ENCODE assay signal across 1 cellular context in the genomic region with DNA sequence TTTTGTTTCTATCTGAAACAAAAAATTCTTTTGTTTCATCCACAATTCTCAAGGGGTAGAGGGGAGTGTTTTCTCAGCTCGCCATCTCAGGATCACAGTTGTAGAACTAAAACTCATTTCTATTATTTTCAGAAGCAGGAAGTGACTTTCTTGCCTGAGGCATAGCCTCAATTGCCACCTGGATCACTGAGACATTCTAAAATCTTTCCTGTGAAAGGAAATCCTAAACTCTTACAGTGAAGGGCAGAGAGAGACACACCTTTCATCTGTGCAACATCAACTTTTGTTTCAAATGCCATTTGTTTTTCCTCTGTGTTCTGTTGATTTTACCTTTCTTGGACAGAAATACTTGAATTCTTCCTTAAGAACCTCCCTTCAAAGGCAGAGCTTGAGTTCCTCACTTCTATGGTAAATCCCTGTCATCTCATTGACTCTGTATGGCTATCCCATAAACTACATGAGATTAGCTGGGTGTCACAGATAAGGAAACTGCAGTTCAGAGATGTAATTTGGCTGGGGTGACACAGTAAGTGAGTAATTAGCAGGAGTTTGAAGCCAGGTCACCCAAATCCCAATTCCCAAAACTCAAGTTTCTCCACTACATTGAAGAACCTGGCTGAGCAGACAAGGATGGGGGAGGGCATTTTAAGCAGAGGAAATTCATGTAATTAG.
TF ChIP-seq lines count a peak whose summit lies in the region.

No MANE protein-coding gene starts in this region.

TF ChIP-seq in K562, 482 proteins besides CTCF, POLR2A, EP300 and RAD21 (continued from another document and continues in another):
- TF ChIP-seq PURB (CRISPR knock-in tag; IDR thresholded peaks at IDR 0.05; ENCODE audit: low read depth) (no peak), ZNF589 (CRISPR knock-in tag; IDR thresholded peaks at IDR 0.05; ENCODE audit: low read depth) (0 out of 2 replicates have a peak, but pooled peaks have one; percentile 47), STAT5A (IDR thresholded peaks at IDR 0.05; ENCODE audit: borderline replicate concordance, low read length) (peak; percentile 67; the same call in 1 of the 2 replicates), RFX7 (CRISPR knock-in tag; IDR thresholded peaks at IDR 0.05) (no peak), POLR2AphosphoS5 (IDR thresholded peaks at IDR 0.05; ENCODE audit: control insufficient read depth, insufficient read depth, low read depth, low read length) (peak; percentile 71), MTA2 (IDR thresholded peaks at IDR 0.05; ENCODE audit: low read depth) (peak; percentile 82), TRIM24 (IDR thresholded peaks at IDR 0.05) (0 out of 4 replicates have a peak, but pooled peaks of 1 of the 2 experiments have one; percentile 23), PML (IDR thresholded peaks at IDR 0.05; ENCODE audit: low read length) (peak; percentile 63; the same call in 1 of the 2 replicates), DMBX1 (CRISPR knock-in tag; IDR thresholded peaks at IDR 0.05; ENCODE audit: borderline replicate concordance) (peak; percentile 50; the same call in 1 of the 2 replicates), U2AF1 (optimal IDR thresholded peaks at IDR 0.05; ENCODE audit: low read depth, low read length) (no peak), DPF2 (IDR thresholded peaks at IDR 0.05) (peak; percentile 85), FOXM1 (IDR thresholded peaks at IDR 0.05; ENCODE audit: low read depth) (peak; percentile 48; the same call in 1 of the 2 replicates), FOXM1 (CRISPR knock-in tag; IDR thresholded peaks at IDR 0.05; ENCODE audit: low read depth) (no peak), ZNF444 (CRISPR knock-in tag; IDR thresholded peaks at IDR 0.05) (no peak), ZNF175 (CRISPR knock-in tag; IDR thresholded peaks at IDR 0.05; ENCODE audit: low read depth) (no peak), OTX1 (CRISPR knock-in tag; IDR thresholded peaks at IDR 0.05) (no peak), MYNN (IDR thresholded peaks at IDR 0.05) (no peak), MYNN (CRISPR knock-in tag; IDR thresholded peaks at IDR 0.05) (no peak), GATAD2A (IDR thresholded peaks at IDR 0.05) (no peak), ZKSCAN8 (CRISPR knock-in tag; IDR thresholded peaks at IDR 0.05) (no peak), ZNF311 (CRISPR knock-in tag; IDR thresholded peaks at IDR 0.05) (no peak), CHD1 (IDR thresholded peaks at IDR 0.05; ENCODE audit: low read length) (no peak), NFIC (IDR thresholded peaks at IDR 0.05) (peak; percentile 55), ZNF766 (CRISPR knock-in tag; conservative IDR thresholded peaks at IDR 0.05) (0 out of 2 replicates have a peak, but pooled peaks have one; percentile 48), NCOA1 (IDR thresholded peaks at IDR 0.05; ENCODE audit: low read depth) (0 out of 2 replicates have a peak, but pooled peaks have one; percentile 19), TCF3 (CRISPR knock-in tag; IDR thresholded peaks at IDR 0.05) (peak; percentile 92), NCOR1 (IDR thresholded peaks at IDR 0.05) (peak; percentile 81), SMAD4 (CRISPR knock-in tag; conservative IDR thresholded peaks at IDR 0.05) (0 out of 2 replicates have a peak, but pooled peaks have one; percentile 31), HDAC8 (tag; IDR thresholded peaks at IDR 0.05) (no peak), EHMT2 (IDR thresholded peaks at IDR 0.05) (0 out of 2 replicates have a peak, but pooled peaks have one; percentile 15), FOSL1 (tag; conservative IDR thresholded peaks at IDR 0.05) (peak; percentile 69)
- TF ChIP-seq, protein P1, sequence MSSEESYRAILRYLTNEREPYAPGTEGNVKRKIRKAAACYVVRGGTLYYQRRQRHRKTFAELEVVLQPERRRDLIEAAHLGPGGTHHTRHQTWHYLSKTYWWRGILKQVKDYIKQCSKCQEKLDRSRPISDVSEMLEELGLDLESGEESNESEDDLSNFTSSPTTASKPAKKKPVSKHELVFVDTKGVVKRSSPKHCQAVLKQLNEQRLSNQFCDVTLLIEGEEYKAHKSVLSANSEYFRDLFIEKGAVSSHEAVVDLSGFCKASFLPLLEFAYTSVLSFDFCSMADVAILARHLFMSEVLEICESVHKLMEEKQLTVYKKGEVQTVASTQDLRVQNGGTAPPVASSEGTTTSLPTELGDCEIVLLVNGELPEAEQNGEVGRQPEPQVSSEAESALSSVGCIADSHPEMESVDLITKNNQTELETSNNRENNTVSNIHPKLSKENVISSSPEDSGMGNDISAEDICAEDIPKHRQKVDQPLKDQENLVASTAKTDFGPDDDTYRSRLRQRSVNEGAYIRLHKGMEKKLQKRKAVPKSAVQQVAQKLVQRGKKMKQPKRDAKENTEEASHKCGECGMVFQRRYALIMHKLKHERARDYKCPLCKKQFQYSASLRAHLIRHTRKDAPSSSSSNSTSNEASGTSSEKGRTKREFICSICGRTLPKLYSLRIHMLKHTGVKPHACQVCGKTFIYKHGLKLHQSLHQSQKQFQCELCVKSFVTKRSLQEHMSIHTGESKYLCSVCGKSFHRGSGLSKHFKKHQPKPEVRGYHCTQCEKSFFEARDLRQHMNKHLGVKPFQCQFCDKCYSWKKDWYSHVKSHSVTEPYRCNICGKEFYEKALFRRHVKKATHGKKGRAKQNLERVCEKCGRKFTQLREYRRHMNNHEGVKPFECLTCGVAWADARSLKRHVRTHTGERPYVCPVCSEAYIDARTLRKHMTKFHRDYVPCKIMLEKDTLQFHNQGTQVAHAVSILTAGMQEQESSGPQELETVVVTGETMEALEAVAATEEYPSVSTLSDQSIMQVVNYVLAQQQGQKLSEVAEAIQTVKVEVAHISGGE (CRISPR knock-in tag; IDR thresholded peaks at IDR 0.05) = no peak
- TF ChIP-seq, protein P2, sequence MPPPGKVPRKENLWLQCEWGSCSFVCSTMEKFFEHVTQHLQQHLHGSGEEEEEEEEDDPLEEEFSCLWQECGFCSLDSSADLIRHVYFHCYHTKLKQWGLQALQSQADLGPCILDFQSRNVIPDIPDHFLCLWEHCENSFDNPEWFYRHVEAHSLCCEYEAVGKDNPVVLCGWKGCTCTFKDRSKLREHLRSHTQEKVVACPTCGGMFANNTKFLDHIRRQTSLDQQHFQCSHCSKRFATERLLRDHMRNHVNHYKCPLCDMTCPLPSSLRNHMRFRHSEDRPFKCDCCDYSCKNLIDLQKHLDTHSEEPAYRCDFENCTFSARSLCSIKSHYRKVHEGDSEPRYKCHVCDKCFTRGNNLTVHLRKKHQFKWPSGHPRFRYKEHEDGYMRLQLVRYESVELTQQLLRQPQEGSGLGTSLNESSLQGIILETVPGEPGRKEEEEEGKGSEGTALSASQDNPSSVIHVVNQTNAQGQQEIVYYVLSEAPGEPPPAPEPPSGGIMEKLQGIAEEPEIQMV (tag; conservative IDR thresholded peaks at IDR 0.05; ENCODE audit: low read depth) = no peak
- TF ChIP-seq, protein P3, sequence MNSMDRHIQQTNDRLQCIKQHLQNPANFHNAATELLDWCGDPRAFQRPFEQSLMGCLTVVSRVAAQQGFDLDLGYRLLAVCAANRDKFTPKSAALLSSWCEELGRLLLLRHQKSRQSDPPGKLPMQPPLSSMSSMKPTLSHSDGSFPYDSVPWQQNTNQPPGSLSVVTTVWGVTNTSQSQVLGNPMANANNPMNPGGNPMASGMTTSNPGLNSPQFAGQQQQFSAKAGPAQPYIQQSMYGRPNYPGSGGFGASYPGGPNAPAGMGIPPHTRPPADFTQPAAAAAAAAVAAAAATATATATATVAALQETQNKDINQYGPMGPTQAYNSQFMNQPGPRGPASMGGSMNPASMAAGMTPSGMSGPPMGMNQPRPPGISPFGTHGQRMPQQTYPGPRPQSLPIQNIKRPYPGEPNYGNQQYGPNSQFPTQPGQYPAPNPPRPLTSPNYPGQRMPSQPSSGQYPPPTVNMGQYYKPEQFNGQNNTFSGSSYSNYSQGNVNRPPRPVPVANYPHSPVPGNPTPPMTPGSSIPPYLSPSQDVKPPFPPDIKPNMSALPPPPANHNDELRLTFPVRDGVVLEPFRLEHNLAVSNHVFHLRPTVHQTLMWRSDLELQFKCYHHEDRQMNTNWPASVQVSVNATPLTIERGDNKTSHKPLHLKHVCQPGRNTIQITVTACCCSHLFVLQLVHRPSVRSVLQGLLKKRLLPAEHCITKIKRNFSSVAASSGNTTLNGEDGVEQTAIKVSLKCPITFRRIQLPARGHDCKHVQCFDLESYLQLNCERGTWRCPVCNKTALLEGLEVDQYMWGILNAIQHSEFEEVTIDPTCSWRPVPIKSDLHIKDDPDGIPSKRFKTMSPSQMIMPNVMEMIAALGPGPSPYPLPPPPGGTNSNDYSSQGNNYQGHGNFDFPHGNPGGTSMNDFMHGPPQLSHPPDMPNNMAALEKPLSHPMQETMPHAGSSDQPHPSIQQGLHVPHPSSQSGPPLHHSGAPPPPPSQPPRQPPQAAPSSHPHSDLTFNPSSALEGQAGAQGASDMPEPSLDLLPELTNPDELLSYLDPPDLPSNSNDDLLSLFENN (IDR thresholded peaks at IDR 0.05; ENCODE audit: low read depth in 2 of 2, low read length in 2 of 2) = 0 out of 4 replicates have a peak, but pooled peaks of 1 of the 2 experiments have one; percentile 53
- TF ChIP-seq, protein P4, sequence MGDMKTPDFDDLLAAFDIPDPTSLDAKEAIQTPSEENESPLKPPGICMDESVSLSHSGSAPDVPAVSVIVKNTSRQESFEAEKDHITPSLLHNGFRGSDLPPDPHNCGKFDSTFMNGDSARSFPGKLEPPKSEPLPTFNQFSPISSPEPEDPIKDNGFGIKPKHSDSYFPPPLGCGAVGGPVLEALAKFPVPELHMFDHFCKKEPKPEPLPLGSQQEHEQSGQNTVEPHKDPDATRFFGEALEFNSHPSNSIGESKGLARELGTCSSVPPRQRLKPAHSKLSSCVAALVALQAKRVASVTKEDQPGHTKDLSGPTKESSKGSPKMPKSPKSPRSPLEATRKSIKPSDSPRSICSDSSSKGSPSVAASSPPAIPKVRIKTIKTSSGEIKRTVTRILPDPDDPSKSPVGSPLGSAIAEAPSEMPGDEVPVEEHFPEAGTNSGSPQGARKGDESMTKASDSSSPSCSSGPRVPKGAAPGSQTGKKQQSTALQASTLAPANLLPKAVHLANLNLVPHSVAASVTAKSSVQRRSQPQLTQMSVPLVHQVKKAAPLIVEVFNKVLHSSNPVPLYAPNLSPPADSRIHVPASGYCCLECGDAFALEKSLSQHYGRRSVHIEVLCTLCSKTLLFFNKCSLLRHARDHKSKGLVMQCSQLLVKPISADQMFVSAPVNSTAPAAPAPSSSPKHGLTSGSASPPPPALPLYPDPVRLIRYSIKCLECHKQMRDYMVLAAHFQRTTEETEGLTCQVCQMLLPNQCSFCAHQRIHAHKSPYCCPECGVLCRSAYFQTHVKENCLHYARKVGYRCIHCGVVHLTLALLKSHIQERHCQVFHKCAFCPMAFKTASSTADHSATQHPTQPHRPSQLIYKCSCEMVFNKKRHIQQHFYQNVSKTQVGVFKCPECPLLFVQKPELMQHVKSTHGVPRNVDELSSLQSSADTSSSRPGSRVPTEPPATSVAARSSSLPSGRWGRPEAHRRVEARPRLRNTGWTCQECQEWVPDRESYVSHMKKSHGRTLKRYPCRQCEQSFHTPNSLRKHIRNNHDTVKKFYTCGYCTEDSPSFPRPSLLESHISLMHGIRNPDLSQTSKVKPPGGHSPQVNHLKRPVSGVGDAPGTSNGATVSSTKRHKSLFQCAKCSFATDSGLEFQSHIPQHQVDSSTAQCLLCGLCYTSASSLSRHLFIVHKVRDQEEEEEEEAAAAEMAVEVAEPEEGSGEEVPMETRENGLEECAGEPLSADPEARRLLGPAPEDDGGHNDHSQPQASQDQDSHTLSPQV (IDR thresholded peaks at IDR 0.05) = no peak
- TF ChIP-seq, protein P5, sequence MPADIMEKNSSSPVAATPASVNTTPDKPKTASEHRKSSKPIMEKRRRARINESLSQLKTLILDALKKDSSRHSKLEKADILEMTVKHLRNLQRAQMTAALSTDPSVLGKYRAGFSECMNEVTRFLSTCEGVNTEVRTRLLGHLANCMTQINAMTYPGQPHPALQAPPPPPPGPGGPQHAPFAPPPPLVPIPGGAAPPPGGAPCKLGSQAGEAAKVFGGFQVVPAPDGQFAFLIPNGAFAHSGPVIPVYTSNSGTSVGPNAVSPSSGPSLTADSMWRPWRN (IDR thresholded peaks at IDR 0.05; ENCODE audit: low read depth) = no peak; the same call in 1 of the 2 replicates
- TF ChIP-seq, protein P6, sequence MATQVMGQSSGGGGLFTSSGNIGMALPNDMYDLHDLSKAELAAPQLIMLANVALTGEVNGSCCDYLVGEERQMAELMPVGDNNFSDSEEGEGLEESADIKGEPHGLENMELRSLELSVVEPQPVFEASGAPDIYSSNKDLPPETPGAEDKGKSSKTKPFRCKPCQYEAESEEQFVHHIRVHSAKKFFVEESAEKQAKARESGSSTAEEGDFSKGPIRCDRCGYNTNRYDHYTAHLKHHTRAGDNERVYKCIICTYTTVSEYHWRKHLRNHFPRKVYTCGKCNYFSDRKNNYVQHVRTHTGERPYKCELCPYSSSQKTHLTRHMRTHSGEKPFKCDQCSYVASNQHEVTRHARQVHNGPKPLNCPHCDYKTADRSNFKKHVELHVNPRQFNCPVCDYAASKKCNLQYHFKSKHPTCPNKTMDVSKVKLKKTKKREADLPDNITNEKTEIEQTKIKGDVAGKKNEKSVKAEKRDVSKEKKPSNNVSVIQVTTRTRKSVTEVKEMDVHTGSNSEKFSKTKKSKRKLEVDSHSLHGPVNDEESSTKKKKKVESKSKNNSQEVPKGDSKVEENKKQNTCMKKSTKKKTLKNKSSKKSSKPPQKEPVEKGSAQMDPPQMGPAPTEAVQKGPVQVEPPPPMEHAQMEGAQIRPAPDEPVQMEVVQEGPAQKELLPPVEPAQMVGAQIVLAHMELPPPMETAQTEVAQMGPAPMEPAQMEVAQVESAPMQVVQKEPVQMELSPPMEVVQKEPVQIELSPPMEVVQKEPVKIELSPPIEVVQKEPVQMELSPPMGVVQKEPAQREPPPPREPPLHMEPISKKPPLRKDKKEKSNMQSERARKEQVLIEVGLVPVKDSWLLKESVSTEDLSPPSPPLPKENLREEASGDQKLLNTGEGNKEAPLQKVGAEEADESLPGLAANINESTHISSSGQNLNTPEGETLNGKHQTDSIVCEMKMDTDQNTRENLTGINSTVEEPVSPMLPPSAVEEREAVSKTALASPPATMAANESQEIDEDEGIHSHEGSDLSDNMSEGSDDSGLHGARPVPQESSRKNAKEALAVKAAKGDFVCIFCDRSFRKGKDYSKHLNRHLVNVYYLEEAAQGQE (CRISPR knock-in tag; IDR thresholded peaks at IDR 0.05; ENCODE audit: low read depth) = no peak
- TF ChIP-seq, protein P7, sequence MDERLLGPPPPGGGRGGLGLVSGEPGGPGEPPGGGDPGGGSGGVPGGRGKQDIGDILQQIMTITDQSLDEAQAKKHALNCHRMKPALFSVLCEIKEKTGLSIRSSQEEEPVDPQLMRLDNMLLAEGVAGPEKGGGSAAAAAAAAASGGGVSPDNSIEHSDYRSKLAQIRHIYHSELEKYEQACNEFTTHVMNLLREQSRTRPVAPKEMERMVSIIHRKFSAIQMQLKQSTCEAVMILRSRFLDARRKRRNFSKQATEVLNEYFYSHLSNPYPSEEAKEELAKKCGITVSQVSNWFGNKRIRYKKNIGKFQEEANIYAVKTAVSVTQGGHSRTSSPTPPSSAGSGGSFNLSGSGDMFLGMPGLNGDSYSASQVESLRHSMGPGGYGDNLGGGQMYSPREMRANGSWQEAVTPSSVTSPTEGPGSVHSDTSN (CRISPR knock-in tag; IDR thresholded peaks at IDR 0.05; ENCODE audit: low read depth) = no peak
- TF ChIP-seq, protein P7 (tag; conservative IDR thresholded peaks at IDR 0.05; ENCODE audit: low read depth) = peak; percentile 93
